ENCODE assay signal across 8 cellular contexts in genomic region chr1:198669023-198669698, GRCh38. TPM values are rescaled to one million over a fixed set of nuclear protein-coding genes. Genes with fewer than 3 reads are reported as not detected.
A peak's percentile ranks its signal among the peaks of the same experiment; 100 is the strongest.
DNase-seq lines count a peak whose midpoint lies in the region; ATAC-seq lines count a peak whose summit lies in the region.

No MANE protein-coding gene starts in this region.

- peaks cover 29 to 82% (median 36%) of the 10 kb centered on the region in 3 donors for H3K36me3 Mint-ChIP-seq in CD8-positive, alpha-beta memory T cell

- peaks cover 85 to 97% (median 97%) of the 10 kb centered on the region in 3 donors for H3K4me1 Mint-ChIP-seq in CD8-positive, alpha-beta memory T cell

- peaks cover 96% of the 10 kb centered on the region for H3K4me1 ChIP-seq in CD8-positive, alpha-beta memory T cell (ENCODE audit: insufficient read depth, low read length)

- peak overlapping the region; percentile 94 to 98 (median 98) for H3K27ac Mint-ChIP-seq in CD8-positive, alpha-beta memory T cell

- CTCF ChIA-PET in CD8-positive, alpha-beta memory T cell (lab: Charles Lee), result interaction anchor here (1.4 to 2.3 kb wide), 5 partner anchors 9 to 19 kb away, joined by 4 to 6 read pairs (median 5); no protein-coding TSS in a partner anchor

- H3K27ac ChIP-seq in CD8-positive, alpha-beta memory T cell (ENCODE audit: low read depth, low read length), result peak overlapping the region; percentile 22

- ATAC-seq in GM19452 (IDR thresholded peaks at IDR 0.05; ENCODE audit: unreplicated experiment), result peak; percentile 93
- ATAC-seq in HG03439 (IDR thresholded peaks at IDR 0.05; ENCODE audit: unreplicated experiment), result peak; percentile 86
- ATAC-seq in left lobe of liver, result no peak

- no peak overlapping the region for H3K4me3 ChIP-seq in CD8-positive, alpha-beta memory T cell (ENCODE audit: low read length)

- H3K27me3 ChIP-seq in CD8-positive, alpha-beta memory T cell (ENCODE audit: insufficient read depth, low read length, poor library complexity, severe bottlenecking), result no peaks in the 10 kb centered on the region

- H3K9me3 Mint-ChIP-seq in CD8-positive, alpha-beta memory T cell, result no peaks in the 10 kb centered on the region

- POLR2A ChIA-PET in CD8-positive, alpha-beta memory T cell (lab: Charles Lee), result interaction anchor here (0.7 to 4.1 kb wide), 7 partner anchors 9 to 48 kb away, joined by 3 to 46 read pairs (median 4); no protein-coding TSS in a partner anchor

- H3K4me3 Mint-ChIP-seq in CD8-positive, alpha-beta memory T cell, result peak overlapping the region; percentile 49 to 84 (median 79)

- H3K36me3 ChIP-seq in CD8-positive, alpha-beta memory T cell (ENCODE audit: insufficient read depth, low read length), result peaks cover 3% of the 10 kb centered on the region

- no peaks in the 10 kb centered on the region for H3K27me3 Mint-ChIP-seq in CD8-positive, alpha-beta memory T cell

- H3K9me3 ChIP-seq in CD8-positive, alpha-beta memory T cell (ENCODE audit: low read length), result no peaks in the 10 kb centered on the region

- DNase-seq in CD8-positive, alpha-beta memory T cell, result peak; percentile 20 to 76 (median 48)
- DNase-seq in T-helper 9 cell (peak; percentile 20), fibroblast of the conjunctiva (ENCODE audit: low read depth) (peak; percentile 65), cerebellum (ENCODE audit: low spot score) (no peak), left lobe of liver (ENCODE audit: low spot score) (no peak), NCI-H1048 (lab: John Stamatoyannopoulos, UW) (no peak)

RNA-seq across cellular contexts. Expression of gene PTPRC, which starts 30.3 kb away (rescaled TPM):
- 100 to 1,000 TPM; 311 to 319 TPM for total RNA-seq in CD8-positive, alpha-beta memory T cell
- 1,381 TPM for polyA plus RNA-seq in CD8-positive, alpha-beta memory T cell
- total RNA-seq in cerebellum (4.4 TPM), left lobe of liver (5.4 TPM)

Comparison
In these comparisons a context has a peak if more than half of its experiments do, and no peak if none do; other contexts are left out.
1. DNase-seq: peak in CD8-positive, alpha-beta memory T cell (5 of 5), T-helper 9 cell (single experiment) and fibroblast of the conjunctiva (single experiment); none in cerebellum (single experiment), left lobe of liver (single experiment) and NCI-H1048 (single experiment).
2. RNA of gene PTPRC, which starts 30.3 kb away (total RNA-seq): 311 to 319 TPM in CD8-positive, alpha-beta memory T cell; 5.4 TPM in left lobe of liver (single experiment) and 4.4 TPM in cerebellum (single experiment); every median in the first group is over 10 times any median in the second.